ENCODE assay signal across 22 cellular contexts in the genomic region with DNA sequence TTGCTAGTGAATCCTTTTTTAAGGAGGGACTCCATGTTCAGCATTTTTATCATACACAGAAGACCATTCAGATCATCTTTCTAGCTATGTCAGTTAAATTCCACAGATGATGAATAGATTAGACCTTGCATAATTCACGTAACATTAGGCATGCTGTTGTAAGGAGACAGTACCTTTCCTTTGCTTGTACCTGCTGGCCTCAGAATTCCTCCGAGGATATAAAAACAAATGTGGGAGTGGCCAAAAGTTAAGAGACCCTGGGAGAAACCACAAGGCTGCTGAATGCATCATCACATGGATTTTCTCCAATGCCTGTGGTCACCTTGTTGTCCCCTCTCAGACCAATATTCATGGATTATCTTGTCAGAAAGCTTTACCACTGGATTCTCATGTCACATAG.
DNase-seq lines count a peak whose midpoint lies in the region; TF ChIP-seq lines count a peak whose summit lies in the region.
"Had no signal": no experiment of that assay in that cellular context is flagged by ENCODE, and none has a peak within 500 bp of the region (broad histone marks: within the 10 kb centered on the region; RNA-seq: fewer than 3 reads in every experiment).

No MANE protein-coding gene starts in this region.

- H3K36me3 ChIP-seq in endodermal cell (ENCODE audit: control insufficient read depth, insufficient read depth, low read length) (no peaks in the 10 kb centered on the region), neural progenitor cell (no peaks in the 10 kb centered on the region), Caco-2 (ENCODE audit: control insufficient read depth, insufficient read depth, low read length) (no peaks in the 10 kb centered on the region)
- H3K36me3 ChIP-seq: BLaER1, SJCRH30 had no signal

- H3K27ac Mint-ChIP-seq in endodermal cell (peak overlapping the region; percentile 19), neural progenitor cell (no peak overlapping the region), Caco-2 (ENCODE audit: unreplicated experiment) (no peak overlapping the region)
- H3K27ac Mint-ChIP-seq: CD4-positive, CD25-positive, alpha-beta regulatory T cell; GM23338; IgD-negative memory B cell had no signal

- H3K27me3 Mint-ChIP-seq in endodermal cell (ENCODE audit: insufficient read depth) (no peaks in the 10 kb centered on the region), neural progenitor cell (ENCODE audit: insufficient read depth, low read depth) (no peaks in the 10 kb centered on the region), Caco-2 (ENCODE audit: insufficient read depth, unreplicated experiment) (no peaks in the 10 kb centered on the region)
- H3K27me3 Mint-ChIP-seq: CD4-positive, CD25-positive, alpha-beta regulatory T cell had no signal

- WGBS in endodermal cell (ENCODE audit: insufficient coverage in 1 of 2, insufficient read length in 1 of 2), 2 experiments, result 83% methylated on average over 2 of the region's 2 CpGs; no CpG with 5 or more reads in 1 of the 2 experiments

- H3K4me1 Mint-ChIP-seq in endodermal cell (peaks cover 3% of the 10 kb centered on the region), neural progenitor cell (no peaks in the 10 kb centered on the region), Caco-2 (ENCODE audit: low read depth, unreplicated experiment) (no peaks in the 10 kb centered on the region)
- H3K4me1 Mint-ChIP-seq: CD4-positive, CD25-positive, alpha-beta regulatory T cell; GM23338; IgD-negative memory B cell had no signal

- H3K36me3 Mint-ChIP-seq in endodermal cell (ENCODE audit: low read depth) (peaks cover 33% of the 10 kb centered on the region), neural progenitor cell (no peaks in the 10 kb centered on the region), Caco-2 (ENCODE audit: insufficient read depth, unreplicated experiment) (no peaks in the 10 kb centered on the region)
- H3K36me3 Mint-ChIP-seq: CD4-positive, CD25-positive, alpha-beta regulatory T cell; IgD-negative memory B cell had no signal

- H3K79me2 ChIP-seq in neural progenitor cell (ENCODE audit: low read depth), result no peaks in the 10 kb centered on the region

- no peaks in the 10 kb centered on the region for H4K20me1 ChIP-seq in neural progenitor cell (ENCODE audit: low read depth)
- H4K20me1 ChIP-seq: BLaER1 had no signal

- H3K27ac ChIP-seq in VCaP, result peak overlapping the region; percentile 92
- no peak overlapping the region for H3K27ac ChIP-seq in endodermal cell (ENCODE audit: low read depth, low read length)
- H3K27ac ChIP-seq in neural progenitor cell, result no peak overlapping the region
- H3K27ac ChIP-seq: BLaER1, KMS-11, SJCRH30 had no signal

- no peaks in the 10 kb centered on the region for H3F3A ChIP-seq in neural progenitor cell (ENCODE audit: low read depth)

- peak overlapping the region; percentile 5 for H2AFZ ChIP-seq in neural progenitor cell (replicated peaks)
- H2AFZ ChIP-seq: GM23338 had no signal

- H3K9me3 Mint-ChIP-seq in endodermal cell (peaks cover 7% of the 10 kb centered on the region), neural progenitor cell (no peaks in the 10 kb centered on the region), Caco-2 (ENCODE audit: unreplicated experiment) (no peaks in the 10 kb centered on the region)
- H3K9me3 Mint-ChIP-seq: IgD-negative memory B cell had no signal

- CTCF ChIA-PET in Caco-2 (lab: Charles Lee), result no interaction called here

- H3K9me3 ChIP-seq in endodermal cell (ENCODE audit: control insufficient read depth, low read length), result no peaks in the 10 kb centered on the region
- no peaks in the 10 kb centered on the region for H3K9me3 ChIP-seq in neural progenitor cell (ENCODE audit: low read depth)
- no peaks in the 10 kb centered on the region for H3K9me3 ChIP-seq in Caco-2
- H3K9me3 ChIP-seq: BLaER1, SJCRH30 had no signal

- POLR2A ChIA-PET in Caco-2 (lab: Charles Lee), result no interaction called here

- H3K4me3 Mint-ChIP-seq in endodermal cell, result no peak overlapping the region
- no peak overlapping the region for H3K4me3 Mint-ChIP-seq in neural progenitor cell
- H3K4me3 Mint-ChIP-seq in Caco-2 (ENCODE audit: unreplicated experiment), result no peak overlapping the region
- H3K4me3 Mint-ChIP-seq: CD4-positive, CD25-positive, alpha-beta regulatory T cell; GM23338; H9; IgD-negative memory B cell had no signal

- TF ChIP-seq CTCF in VCaP (conservative IDR thresholded peaks at IDR 0.05), result no peak
- no peak for TF ChIP-seq CTCF in endodermal cell (conservative IDR thresholded peaks at IDR 0.05)
- TF ChIP-seq CTCF in neural progenitor cell (IDR thresholded peaks at IDR 0.05), result no peak
- no peak for TF ChIP-seq CTCF in Caco-2 (IDR thresholded peaks at IDR 0.05; ENCODE audit: insufficient read depth in 1 of 2, low read depth in 1 of 2, low read length in 1 of 2, severe bottlenecking in 1 of 2, unreplicated experiment in 1 of 2)

- DNase-seq in A172 (ENCODE audit: low spot score), result peak; percentile 38
- no peak for DNase-seq in endodermal cell
- DNase-seq in neural progenitor cell (ENCODE audit: low spot score), result no peak
- DNase-seq in foreskin melanocyte, result no peak
- no peak for DNase-seq in Caco-2
- DNase-seq in RKO (ENCODE audit: low spot score), result no peak
- no peak for DNase-seq in AG08396 (ENCODE audit: low spot score)
- DNase-seq: 8988T; CD4-positive, CD25-positive, alpha-beta regulatory T cell; H9; NCI-H1092 treated with DMSO at 0.1 percent for 48 hours; NCI-H1436; NCI-H187 treated with DMSO at 0.1 percent for 48 hours; NCI-H2107; NCI-H524; NCI-H748 treated with DMSO at 0.1 percent for 48 hours; SJCRH30 had no signal

- no TSS peak for BruUV-seq in Caco-2 (replicated peaks; lab: Mats Ljungman, UMichigan)

- H3K4me3 ChIP-seq in endodermal cell (ENCODE audit: low read length), result no peak overlapping the region
- no peak overlapping the region for H3K4me3 ChIP-seq in neural progenitor cell
- H3K4me3 ChIP-seq in Caco-2 (ENCODE audit: low read depth, low read length), result no peak overlapping the region
- H3K4me3 ChIP-seq: BLaER1, GM23338, SJCRH30 had no signal

- no peaks in the 10 kb centered on the region for H3K4me1 ChIP-seq in endodermal cell (ENCODE audit: control insufficient read depth, insufficient read depth, low read length)
- no peaks in the 10 kb centered on the region for H3K4me1 ChIP-seq in neural progenitor cell
- H3K4me1 ChIP-seq in Caco-2, result no peaks in the 10 kb centered on the region
- H3K4me1 ChIP-seq: BLaER1, SJCRH30 had no signal

- intact Hi-C loops in Caco-2 (cut with micrococcal nuclease; ENCODE audit: unreplicated experiment), result no loop called here

- H3K27me3 ChIP-seq in endodermal cell (ENCODE audit: control insufficient read depth, insufficient read depth, low read length, poor library complexity, severe bottlenecking) (no peaks in the 10 kb centered on the region), neural progenitor cell (no peaks in the 10 kb centered on the region), Caco-2 (replicated peaks; ENCODE audit: control insufficient read depth, insufficient read depth, low read length) (no peaks in the 10 kb centered on the region)
- H3K27me3 ChIP-seq: SJCRH30 had no signal

- H3K9ac ChIP-seq in endodermal cell (ENCODE audit: extremely low read depth, low read length, poor library complexity, severe bottlenecking) (no peak overlapping the region), neural progenitor cell (no peak overlapping the region)
- H3K9ac ChIP-seq: BLaER1, KMS-11 had no signal

- no peak overlapping the region for H3K4me2 ChIP-seq in neural progenitor cell
- H3K4me2 ChIP-seq: BLaER1, GM23338, KMS-11 had no signal
